In the genomic region with DNA sequence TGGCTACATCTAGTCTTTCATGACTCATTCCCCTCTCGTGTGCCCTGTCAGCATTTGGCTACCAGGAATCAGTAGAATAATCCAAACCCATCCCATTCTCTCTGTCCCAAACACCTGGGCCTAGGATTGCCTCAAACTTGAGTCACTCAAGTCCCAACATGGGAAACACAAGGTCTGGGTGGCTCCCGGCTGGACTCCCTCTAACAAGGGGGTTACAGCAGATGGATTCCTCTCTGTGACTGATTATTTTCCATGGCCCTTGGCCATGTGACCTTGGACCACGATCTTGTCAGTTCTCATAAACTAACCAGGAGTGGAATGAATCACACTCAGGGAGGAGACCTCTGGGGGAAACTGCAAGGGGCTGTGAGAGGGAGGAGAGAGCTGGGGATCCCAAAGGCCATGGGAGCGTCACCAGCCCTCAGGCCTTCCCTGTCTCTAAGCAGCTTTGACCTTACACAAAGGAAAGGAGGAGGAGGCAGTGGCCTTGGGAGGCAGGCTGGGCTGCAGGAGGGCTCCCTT, we compare ENCODE assay signal across 11 cellular contexts.
DNase-seq lines count a peak whose midpoint lies in the region; ATAC-seq, FAIRE-seq and TF ChIP-seq lines count a peak whose summit lies in the region.
"Had no signal": no experiment of that assay in that cellular context is flagged by ENCODE, and none has a peak within 500 bp of the region (broad histone marks: within the 10 kb centered on the region; RNA-seq: fewer than 3 reads in every experiment).

No MANE protein-coding gene starts in this region.

- no peak for FAIRE-seq in RCC 7860 (lab: Jason Lieb, UNC)
- FAIRE-seq: GM18507 had no signal

- no peak overlapping the region for H2AFZ ChIP-seq in osteoblast (ENCODE audit: low read length)

- H4K20me1 ChIP-seq in osteoblast (ENCODE audit: insufficient read depth, low read length): no peaks in the 10 kb centered on the region

- TF ChIP-seq CTCF in AG09309 (IDR thresholded peaks at IDR 0.05; ENCODE audit: control insufficient read depth, insufficient read depth, low read depth, low read length, missing control alignments) (no peak), osteoblast (IDR thresholded peaks at IDR 0.05; ENCODE audit: extremely low read depth, low read depth, low read length) (no peak)

- ATAC-seq in GM18519 (IDR thresholded peaks at IDR 0.05; ENCODE audit: low FRiP score, unreplicated experiment) (no peak), GM19463 (IDR thresholded peaks at IDR 0.05; ENCODE audit: unreplicated experiment) (no peak)
- ATAC-seq: HCT116 had no signal

- H3K4me1 ChIP-seq in osteoblast (ENCODE audit: insufficient read depth, low read length): peaks cover 21% of the 10 kb centered on the region

- no peaks in the 10 kb centered on the region for H3K27me3 ChIP-seq in osteoblast (ENCODE audit: insufficient read depth, low read length)

- H3K4me3 ChIP-seq in AG09309 (ENCODE audit: control insufficient read depth, low read depth, low read length) (no peak overlapping the region), osteoblast (ENCODE audit: insufficient read depth, low read length) (no peak overlapping the region)

- H3K4me2 ChIP-seq in osteoblast (ENCODE audit: insufficient read depth, low read length): no peak overlapping the region

- H3K27ac ChIP-seq in osteoblast (ENCODE audit: low read depth, low read length): peak overlapping the region; percentile 62

- no peaks in the 10 kb centered on the region for H3K36me3 ChIP-seq in osteoblast (ENCODE audit: insufficient read depth, low read length)

- no peaks in the 10 kb centered on the region for H3K79me2 ChIP-seq in osteoblast (ENCODE audit: insufficient read depth, low read length)

- no peaks in the 10 kb centered on the region for H3K9me3 ChIP-seq in osteoblast (ENCODE audit: low read depth, low read length)

- DNase-seq in AG09309 (ENCODE audit: low read depth): peak; percentile 52
- peak; percentile 38 for DNase-seq in RCC 7860 (ENCODE audit: low spot score)
- peak; percentile 99 for DNase-seq in fibroblast of peridontal ligament (ENCODE audit: extremely low read depth)
- peak; percentile 95 for DNase-seq in osteoblast (ENCODE audit: insufficient read length, low spot score, missing footprints)
- no peak for DNase-seq in stimulated activated CD8-positive, alpha-beta memory T cell treated with anti-CD3 and anti-CD28 coated beads, Interleukin-4, amount 100 ng/mL, for 48 hours
- no peak for DNase-seq in activated CD4-positive, CD25-positive, alpha-beta regulatory T cell treated with anti-CD3 and anti-CD28 coated beads, Interleukin-2, amount 50 U/mL, for 72 hours
- DNase-seq: effector memory CD4-positive, alpha-beta T cell had no signal

Comparison
In these comparisons a context has a peak if more than half of its experiments do, and no peak if none do; other contexts are left out.
1. DNase-seq: peak in AG09309 (single experiment), RCC 7860 (single experiment), fibroblast of peridontal ligament (single experiment) and osteoblast (single experiment); none in stimulated activated CD8-positive, alpha-beta memory T cell treated with anti-CD3 and anti-CD28 coated beads, Interleukin-4, amount 100 ng/mL, for 48 hours (single experiment) and activated CD4-positive, CD25-positive, alpha-beta regulatory T cell treated with anti-CD3 and anti-CD28 coated beads, Interleukin-2, amount 50 U/mL, for 72 hours (single experiment).